8 cellular contexts compared by ENCODE assay signal in the genomic region with DNA sequence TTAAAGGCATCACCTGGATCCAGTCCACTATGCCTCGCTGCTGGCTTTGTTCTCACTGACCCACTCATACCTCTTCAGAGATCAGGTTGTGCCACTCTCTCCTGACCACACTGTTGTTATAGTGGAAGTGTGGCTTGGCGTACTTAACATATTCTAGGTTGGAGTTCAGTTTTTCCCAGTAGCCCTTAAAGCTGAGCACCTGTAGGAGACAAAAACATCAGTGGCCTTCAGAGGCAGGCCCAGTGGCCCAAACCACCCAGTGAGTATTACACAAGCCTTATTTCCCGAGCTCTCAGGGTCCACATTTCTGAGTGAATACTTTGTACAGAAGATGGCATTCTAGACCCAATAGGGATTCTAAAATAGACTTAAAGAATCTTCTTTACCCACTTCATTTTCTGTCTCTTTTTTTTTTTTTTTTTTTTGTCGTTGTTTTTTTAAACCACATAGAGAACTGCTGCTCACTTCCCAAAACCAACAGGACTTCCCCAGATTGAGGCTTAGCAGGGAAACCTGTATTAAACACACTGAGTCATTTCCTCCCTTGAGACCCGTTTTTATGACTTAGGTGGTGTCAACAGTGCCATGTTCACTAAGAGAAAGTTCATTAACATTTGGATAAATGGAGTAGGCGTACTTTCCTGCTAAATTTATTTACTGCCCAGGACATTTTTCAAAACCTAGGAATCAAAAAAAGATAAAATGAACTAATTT.
A peak's percentile ranks its signal among the peaks of the same experiment; 100 is the strongest.
DNase-seq lines count a peak whose midpoint lies in the region; ATAC-seq, FAIRE-seq and TF ChIP-seq lines count a peak whose summit lies in the region.

No MANE protein-coding gene starts in this region.

- DNase-seq in CD8-positive, alpha-beta T cell, result no peak
- no peak for DNase-seq in GM19239 (ENCODE audit: insufficient read length, low spot score)
- no peak for DNase-seq in activated CD4-positive, alpha-beta memory T cell treated with anti-CD3 and anti-CD28 coated beads, Interleukin-2, amount 10 ng/mL, durations not matched to agents 7 days and 5 days
- DNase-seq in psoas muscle, result no peak
- no peak for DNase-seq in H54 (ENCODE audit: insufficient read length, low spot score)
- DNase-seq in T1000 (lab: John Stamatoyannopoulos, UW), result no peak
- no peak for DNase-seq in NK-92 treated with Interleukin-12 subunit alpha and Interleukin-12 subunit beta, amount 100 ng/mL, for 24 hours (lab: John Stamatoyannopoulos, UW)

- TF ChIP-seq POLR2A in H54 (IDR thresholded peaks at IDR 0.05; ENCODE audit: low read depth, low read length), result no peak

- peaks cover 40% of the 10 kb centered on the region for H3K4me1 Mint-ChIP-seq in CD8-positive, alpha-beta T cell (ENCODE audit: low read depth)
- peaks cover 60% of the 10 kb centered on the region for H3K4me1 Mint-ChIP-seq in activated CD4-positive, alpha-beta memory T cell treated with anti-CD3 and anti-CD28 coated beads, Interleukin-2, amount 10 ng/mL, durations not matched to agents 7 days and 5 days

- no peak overlapping the region for H3K27ac Mint-ChIP-seq in CD8-positive, alpha-beta T cell
- H3K27ac Mint-ChIP-seq in activated CD4-positive, alpha-beta memory T cell treated with anti-CD3 and anti-CD28 coated beads, Interleukin-2, amount 10 ng/mL, durations not matched to agents 7 days and 5 days, result peak overlapping the region; percentile 23

- CTCF ChIA-PET in CD8-positive, alpha-beta T cell (lab: Charles Lee), result interaction anchor here (2.0 kb wide), 1 partner anchor 21 kb away, joined by 6 read pairs; no protein-coding TSS in a partner anchor
- CTCF ChIA-PET in activated CD4-positive, alpha-beta memory T cell treated with anti-CD3 and anti-CD28 coated beads, Interleukin-2, amount 10 ng/mL, durations not matched to agents 7 days and 5 days (lab: Charles Lee), result interaction anchor here (1.8 to 3.7 kb wide), 3 partner anchors 25 to 208 kb away, joined by 4 to 57 read pairs (median 11); a partner anchor contains a TSS

- H3K9me3 ChIP-seq in CD8-positive, alpha-beta T cell (ENCODE audit: low read length), result no peaks in the 10 kb centered on the region
- no peaks in the 10 kb centered on the region for H3K9me3 ChIP-seq in psoas muscle

- H3K9me3 Mint-ChIP-seq in CD8-positive, alpha-beta T cell, result no peaks in the 10 kb centered on the region
- H3K9me3 Mint-ChIP-seq in activated CD4-positive, alpha-beta memory T cell treated with anti-CD3 and anti-CD28 coated beads, Interleukin-2, amount 10 ng/mL, durations not matched to agents 7 days and 5 days, result no peaks in the 10 kb centered on the region

- intact Hi-C loops in CD8-positive, alpha-beta T cell (cut with DNase I, micrococcal nuclease), result loop anchor here (5.0 kb wide), 4 partner anchors 83 to 813 kb away; a partner anchor contains a TSS
- intact Hi-C loops in psoas muscle (cut with DNase I), result loop anchor here in 1 of 2 donors (10.0 kb wide), 1 partner anchor 206 kb away; a partner anchor contains a TSS

- POLR2A ChIA-PET in CD8-positive, alpha-beta T cell (lab: Charles Lee), result no interaction called here
- POLR2A ChIA-PET in activated CD4-positive, alpha-beta memory T cell treated with anti-CD3 and anti-CD28 coated beads, Interleukin-2, amount 10 ng/mL, durations not matched to agents 7 days and 5 days (lab: Charles Lee), result no interaction called here

- H3K27ac ChIP-seq in CD8-positive, alpha-beta T cell (ENCODE audit: low read depth, low read length), result no peak overlapping the region
- peak overlapping the region; percentile 11 for H3K27ac ChIP-seq in psoas muscle

- no peaks in the 10 kb centered on the region for H3K27me3 ChIP-seq in CD8-positive, alpha-beta T cell (ENCODE audit: insufficient read depth, low read length)
- no peaks in the 10 kb centered on the region for H3K27me3 ChIP-seq in psoas muscle (ENCODE audit: insufficient read depth in 3 of 3, low read length in 2 of 3)

- WGBS in psoas muscle, 3 donors, result 63 to 76% (median 72%) methylated on average over 6 of the region's 6 CpGs

- H3K27me3 Mint-ChIP-seq in CD8-positive, alpha-beta T cell (ENCODE audit: low read depth), result no peaks in the 10 kb centered on the region
- H3K27me3 Mint-ChIP-seq in activated CD4-positive, alpha-beta memory T cell treated with anti-CD3 and anti-CD28 coated beads, Interleukin-2, amount 10 ng/mL, durations not matched to agents 7 days and 5 days, result no peaks in the 10 kb centered on the region

- FAIRE-seq in GM19239 (lab: Jason Lieb, UNC) (peak; percentile 84), H54 (lab: Jason Lieb, UNC) (no peak)

- ATAC-seq in CD8-positive, alpha-beta T cell, result peak; percentile 50
- ATAC-seq in HG03460 (IDR thresholded peaks at IDR 0.05; ENCODE audit: unreplicated experiment), result peak; percentile 45
- no peak for ATAC-seq in psoas muscle

- TF ChIP-seq CTCF in CD8-positive, alpha-beta T cell (IDR thresholded peaks at IDR 0.05), result no peak
- no peak for TF ChIP-seq CTCF in psoas muscle (IDR thresholded peaks at IDR 0.05)

- H3K36me3 Mint-ChIP-seq in CD8-positive, alpha-beta T cell, result peaks cover 8% of the 10 kb centered on the region
- H3K36me3 Mint-ChIP-seq in activated CD4-positive, alpha-beta memory T cell treated with anti-CD3 and anti-CD28 coated beads, Interleukin-2, amount 10 ng/mL, durations not matched to agents 7 days and 5 days (ENCODE audit: low read depth), result no peaks in the 10 kb centered on the region

- no peak overlapping the region for H3K4me3 ChIP-seq in CD8-positive, alpha-beta T cell (ENCODE audit: low read depth, low read length)
- no peak overlapping the region for H3K4me3 ChIP-seq in psoas muscle

- no peak overlapping the region for H3K4me3 Mint-ChIP-seq in CD8-positive, alpha-beta T cell
- H3K4me3 Mint-ChIP-seq in activated CD4-positive, alpha-beta memory T cell treated with anti-CD3 and anti-CD28 coated beads, Interleukin-2, amount 10 ng/mL, durations not matched to agents 7 days and 5 days, result no peak overlapping the region

- peaks cover 34% of the 10 kb centered on the region for H3K4me1 ChIP-seq in CD8-positive, alpha-beta T cell (ENCODE audit: insufficient read depth, low read length)
- H3K4me1 ChIP-seq in psoas muscle, result peaks cover 9% of the 10 kb centered on the region

- H3K36me3 ChIP-seq in CD8-positive, alpha-beta T cell (ENCODE audit: insufficient read depth, low read length), result no peaks in the 10 kb centered on the region
- H3K36me3 ChIP-seq in psoas muscle (ENCODE audit: insufficient read depth in 1 of 2, low read depth in 1 of 2), result peaks cover 0 to 6% of the 10 kb centered on the region in 2 donors

Comparison
In these comparisons a context has a peak if more than half of its experiments do, and no peak if none do; other contexts are left out.
1. ATAC-seq: peak in CD8-positive, alpha-beta T cell (single experiment) and HG03460 (single experiment); none in psoas muscle (0 of 4).